ENCODE assay signal across 27 cellular contexts in the genomic region with DNA sequence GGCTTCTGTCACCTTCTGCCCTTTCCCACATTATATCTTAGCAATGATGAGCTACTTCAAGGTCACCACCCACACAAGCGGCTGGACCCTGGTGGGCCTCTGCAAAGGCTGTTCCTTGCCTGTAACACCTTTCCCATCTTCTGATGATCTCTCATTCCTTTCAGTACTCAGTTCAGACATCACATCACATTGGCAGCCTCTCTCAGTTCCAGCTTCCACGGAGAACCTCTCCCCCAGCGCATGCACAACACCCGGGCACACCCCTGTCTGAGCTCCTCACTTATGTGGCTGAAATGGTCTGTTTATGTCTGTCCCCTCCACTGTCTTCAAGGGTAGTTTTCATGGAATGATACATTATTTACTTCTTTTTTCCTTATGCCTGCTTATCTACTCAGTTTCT. TPM values are rescaled to one million over a fixed set of nuclear protein-coding genes. Genes with fewer than 3 reads are reported as not detected.
"Had no signal": no experiment of that assay in that cellular context is flagged by ENCODE, and none has a peak within 500 bp of the region (broad histone marks: within the 10 kb centered on the region; RNA-seq: fewer than 3 reads in every experiment).

No MANE protein-coding gene starts in this region.

- H3K9me3 ChIP-seq: body of pancreas had no signal

- H3K27ac Mint-ChIP-seq: activated CD4-positive, alpha-beta T cell treated with anti-CD3 and anti-CD28 coated beads, Interleukin-2, amount 10 ng/mL, durations not matched to agents 24 days and 14 days; activated CD8-positive, alpha-beta T cell treated with anti-CD3 and anti-CD28 coated beads for 36 hours; activated naive CD8-positive, alpha-beta T cell treated with anti-CD3 and anti-CD28 coated beads, Interleukin-2, amount 10 ng/mL, durations not matched to agents 7 days and 5 days; activated T-cell treated with anti-CD3 and anti-CD28 coated beads, Interleukin-2, amount 50 U/mL, for 72 hours; activated T-helper 17 cell treated with anti-CD3 and anti-CD28 coated beads, Interleukin-2, amount 50 U/mL, for 72 hours; T-helper 2 cell treated with Interferon-gamma antibody and Interleukin-4, amounts not matched to agents 5 μg/mL and 100 μg/mL, for 36 hours had no signal

- DNase-seq: activated CD4-positive, alpha-beta T cell treated with anti-CD3 and anti-CD28 coated beads, Interleukin-2, amount 10 ng/mL, durations not matched to agents 24 days and 14 days; activated CD4-positive, alpha-beta T cell treated with anti-CD3 and anti-CD28 coated beads, Interleukin-2, amount 50 U/mL, for 4 hours; activated CD8-positive, alpha-beta T cell treated with anti-CD3 and anti-CD28 coated beads for 36 hours; activated effector memory CD4-positive, alpha-beta T cell treated with anti-CD3 and anti-CD28 coated beads, Interleukin-2, amount 50 U/mL, for 16 hours; activated naive CD4-positive, alpha-beta T cell; activated naive CD4-positive, alpha-beta T cell treated with anti-CD3 and anti-CD28 coated beads, Interleukin-2, amount 50 U/mL, for 16 hours; activated naive CD8-positive, alpha-beta T cell treated with anti-CD3 and anti-CD28 coated beads, Interleukin-2, amount 10 ng/mL, durations not matched to agents 7 days and 5 days; activated T-cell treated with anti-CD3 and anti-CD28 coated beads, Interleukin-2, amount 50 U/mL, for 1 hour; activated T-cell treated with anti-CD3 and anti-CD28 coated beads, Interleukin-2, amount 50 U/mL, for 72 hours; amygdala; body of pancreas; caudate nucleus; cerebellar nuclear complex; Karpas-422; NCI-H1105; NCI-H1436; NCI-H1694 treated with DMSO at 0.1 percent for 48 hours; NCI-H2029; NCI-H2171; NCI-H510A; NCI-H526; NCI-H748 treated with DMSO at 0.1 percent for 48 hours; NK-92 treated with Interleukin-12 subunit alpha and Interleukin-12 subunit beta, amount 100 ng/mL, for 24 hours; Right ventricle myocardium superior had no signal

- H3K4me1 ChIP-seq: body of pancreas had no signal

- H3K9me3 Mint-ChIP-seq: activated T-cell treated with anti-CD3 and anti-CD28 coated beads, Interleukin-2, amount 50 U/mL, for 72 hours; T-helper 2 cell treated with Interferon-gamma antibody and Interleukin-4, amounts not matched to agents 5 μg/mL and 100 μg/mL, for 36 hours had no signal

- H3K27ac ChIP-seq: body of pancreas had no signal

- ATAC-seq: activated CD8-positive, alpha-beta T cell treated with anti-CD3 and anti-CD28 coated beads for 36 hours; activated T-cell treated with anti-CD3 and anti-CD28 coated beads, Interleukin-2, amount 50 U/mL, for 72 hours; activated T-helper 17 cell treated with anti-CD3 and anti-CD28 coated beads, Interleukin-2, amount 50 U/mL, for 72 hours; body of pancreas had no signal

- H3K4me3 ChIP-seq: body of pancreas had no signal

- H3K27me3 ChIP-seq: body of pancreas had no signal

- H3K36me3 Mint-ChIP-seq: activated naive CD8-positive, alpha-beta T cell treated with anti-CD3 and anti-CD28 coated beads, Interleukin-2, amount 10 ng/mL, durations not matched to agents 7 days and 5 days had no signal

RNA-seq across cellular contexts. Expression of a gene that starts 6.5 kb away (rescaled TPM):
- total RNA-seq: MCF 10A had no signal
